In the genomic region with DNA sequence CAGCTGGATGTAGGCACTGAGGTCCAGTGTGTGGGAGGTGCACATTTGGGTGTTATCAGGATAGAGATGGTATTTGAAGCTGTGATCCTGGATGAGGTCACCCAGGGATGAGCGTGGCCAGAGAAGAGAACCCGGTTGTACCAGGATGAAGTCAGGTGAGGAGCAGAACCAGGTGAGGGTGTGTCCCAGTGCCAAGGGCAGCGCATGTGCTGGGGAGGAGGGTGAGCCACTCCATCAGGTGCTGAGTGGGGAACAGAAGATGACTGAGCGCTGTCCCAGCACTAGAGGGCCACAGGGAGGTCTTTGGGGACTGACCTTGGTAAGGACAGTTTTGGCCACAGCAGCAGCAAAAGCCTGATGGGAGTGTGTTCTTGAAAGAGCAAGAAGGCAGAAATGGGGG, we compare ENCODE assay signal across 2 cellular contexts.
TF ChIP-seq lines count a peak whose summit lies in the region.

No MANE protein-coding gene starts in this region.

TF ChIP-seq in HepG2, 621 proteins besides CTCF, POLR2A, EP300 and RAD21 (continues in another document):
- TF ChIP-seq ZBTB42 (CRISPR knock-in tag; IDR thresholded peaks at IDR 0.05) (no peak), DMAP1 (CRISPR knock-in tag; IDR thresholded peaks at IDR 0.05) (no peak), ZNF605 (CRISPR knock-in tag; IDR thresholded peaks at IDR 0.05) (no peak), SKI (IDR thresholded peaks at IDR 0.05; ENCODE audit: partially characterized antibody) (no peak), ETV6 (CRISPR knock-in tag; conservative IDR thresholded peaks at IDR 0.05) (no peak), NCOA2 (CRISPR knock-in tag; IDR thresholded peaks at IDR 0.05) (no peak), FOXC1 (CRISPR knock-in tag; IDR thresholded peaks at IDR 0.05; ENCODE audit: borderline replicate concordance) (no peak), ZC3H4 (CRISPR knock-in tag; IDR thresholded peaks at IDR 0.05; ENCODE audit: borderline replicate concordance) (no peak), KDM5B (CRISPR knock-in tag; IDR thresholded peaks at IDR 0.05; ENCODE audit: borderline replicate concordance) (0 out of 2 replicates have a peak, but pooled peaks have one; percentile 16), ZNF264 (CRISPR knock-in tag; IDR thresholded peaks at IDR 0.05) (no peak), ZNF350 (CRISPR knock-in tag; IDR thresholded peaks at IDR 0.05; ENCODE audit: borderline replicate concordance, low read depth) (no peak), KLF12 (CRISPR knock-in tag; IDR thresholded peaks at IDR 0.05; ENCODE audit: borderline replicate concordance) (no peak), CHCHD3 (CRISPR knock-in tag; IDR thresholded peaks at IDR 0.05) (no peak), NFE2 (CRISPR knock-in tag; IDR thresholded peaks at IDR 0.05) (no peak), SMAD1 (CRISPR knock-in tag; IDR thresholded peaks at IDR 0.05; ENCODE audit: borderline replicate concordance, low read depth) (no peak), STAT5B (CRISPR knock-in tag; IDR thresholded peaks at IDR 0.05) (no peak), HOXA7 (CRISPR knock-in tag; IDR thresholded peaks at IDR 0.05) (no peak)
- TF ChIP-seq, protein P1, sequence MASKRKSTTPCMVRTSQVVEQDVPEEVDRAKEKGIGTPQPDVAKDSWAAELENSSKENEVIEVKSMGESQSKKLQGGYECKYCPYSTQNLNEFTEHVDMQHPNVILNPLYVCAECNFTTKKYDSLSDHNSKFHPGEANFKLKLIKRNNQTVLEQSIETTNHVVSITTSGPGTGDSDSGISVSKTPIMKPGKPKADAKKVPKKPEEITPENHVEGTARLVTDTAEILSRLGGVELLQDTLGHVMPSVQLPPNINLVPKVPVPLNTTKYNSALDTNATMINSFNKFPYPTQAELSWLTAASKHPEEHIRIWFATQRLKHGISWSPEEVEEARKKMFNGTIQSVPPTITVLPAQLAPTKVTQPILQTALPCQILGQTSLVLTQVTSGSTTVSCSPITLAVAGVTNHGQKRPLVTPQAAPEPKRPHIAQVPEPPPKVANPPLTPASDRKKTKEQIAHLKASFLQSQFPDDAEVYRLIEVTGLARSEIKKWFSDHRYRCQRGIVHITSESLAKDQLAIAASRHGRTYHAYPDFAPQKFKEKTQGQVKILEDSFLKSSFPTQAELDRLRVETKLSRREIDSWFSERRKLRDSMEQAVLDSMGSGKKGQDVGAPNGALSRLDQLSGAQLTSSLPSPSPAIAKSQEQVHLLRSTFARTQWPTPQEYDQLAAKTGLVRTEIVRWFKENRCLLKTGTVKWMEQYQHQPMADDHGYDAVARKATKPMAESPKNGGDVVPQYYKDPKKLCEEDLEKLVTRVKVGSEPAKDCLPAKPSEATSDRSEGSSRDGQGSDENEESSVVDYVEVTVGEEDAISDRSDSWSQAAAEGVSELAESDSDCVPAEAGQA (IDR thresholded peaks at IDR 0.05; ENCODE audit: low read depth), result no peak
- TF ChIP-seq, protein P1 (CRISPR knock-in tag; IDR thresholded peaks at IDR 0.05; ENCODE audit: borderline replicate concordance), result no peak
- TF ChIP-seq, protein P2, sequence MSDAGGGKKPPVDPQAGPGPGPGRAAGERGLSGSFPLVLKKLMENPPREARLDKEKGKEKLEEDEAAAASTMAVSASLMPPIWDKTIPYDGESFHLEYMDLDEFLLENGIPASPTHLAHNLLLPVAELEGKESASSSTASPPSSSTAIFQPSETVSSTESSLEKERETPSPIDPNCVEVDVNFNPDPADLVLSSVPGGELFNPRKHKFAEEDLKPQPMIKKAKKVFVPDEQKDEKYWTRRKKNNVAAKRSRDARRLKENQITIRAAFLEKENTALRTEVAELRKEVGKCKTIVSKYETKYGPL (CRISPR knock-in tag; IDR thresholded peaks at IDR 0.05), result no peak
- TF ChIP-seq, protein P3, sequence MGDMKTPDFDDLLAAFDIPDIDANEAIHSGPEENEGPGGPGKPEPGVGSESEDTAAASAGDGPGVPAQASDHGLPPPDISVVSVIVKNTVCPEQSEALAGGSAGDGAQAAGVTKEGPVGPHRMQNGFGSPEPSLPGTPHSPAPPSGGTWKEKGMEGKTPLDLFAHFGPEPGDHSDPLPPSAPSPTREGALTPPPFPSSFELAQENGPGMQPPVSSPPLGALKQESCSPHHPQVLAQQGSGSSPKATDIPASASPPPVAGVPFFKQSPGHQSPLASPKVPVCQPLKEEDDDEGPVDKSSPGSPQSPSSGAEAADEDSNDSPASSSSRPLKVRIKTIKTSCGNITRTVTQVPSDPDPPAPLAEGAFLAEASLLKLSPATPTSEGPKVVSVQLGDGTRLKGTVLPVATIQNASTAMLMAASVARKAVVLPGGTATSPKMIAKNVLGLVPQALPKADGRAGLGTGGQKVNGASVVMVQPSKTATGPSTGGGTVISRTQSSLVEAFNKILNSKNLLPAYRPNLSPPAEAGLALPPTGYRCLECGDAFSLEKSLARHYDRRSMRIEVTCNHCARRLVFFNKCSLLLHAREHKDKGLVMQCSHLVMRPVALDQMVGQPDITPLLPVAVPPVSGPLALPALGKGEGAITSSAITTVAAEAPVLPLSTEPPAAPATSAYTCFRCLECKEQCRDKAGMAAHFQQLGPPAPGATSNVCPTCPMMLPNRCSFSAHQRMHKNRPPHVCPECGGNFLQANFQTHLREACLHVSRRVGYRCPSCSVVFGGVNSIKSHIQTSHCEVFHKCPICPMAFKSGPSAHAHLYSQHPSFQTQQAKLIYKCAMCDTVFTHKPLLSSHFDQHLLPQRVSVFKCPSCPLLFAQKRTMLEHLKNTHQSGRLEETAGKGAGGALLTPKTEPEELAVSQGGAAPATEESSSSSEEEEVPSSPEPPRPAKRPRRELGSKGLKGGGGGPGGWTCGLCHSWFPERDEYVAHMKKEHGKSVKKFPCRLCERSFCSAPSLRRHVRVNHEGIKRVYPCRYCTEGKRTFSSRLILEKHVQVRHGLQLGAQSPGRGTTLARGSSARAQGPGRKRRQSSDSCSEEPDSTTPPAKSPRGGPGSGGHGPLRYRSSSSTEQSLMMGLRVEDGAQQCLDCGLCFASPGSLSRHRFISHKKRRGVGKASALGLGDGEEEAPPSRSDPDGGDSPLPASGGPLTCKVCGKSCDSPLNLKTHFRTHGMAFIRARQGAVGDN (CRISPR knock-in tag; IDR thresholded peaks at IDR 0.05), result 0 out of 2 replicates have a peak, but pooled peaks have one; percentile 14

TF ChIP-seq in HEK293T, 16 proteins besides CTCF, POLR2A, EP300 and RAD21:
- no peak for TF ChIP-seq CTBP1 (IDR thresholded peaks at IDR 0.05; ENCODE audit: borderline replicate concordance)
